ENCODE assay signal across 23 cellular contexts in genomic region chr3:182382112-182382857, GRCh38.
"Had no signal": no experiment of that assay in that cellular context is flagged by ENCODE, and none has a peak within 500 bp of the region (broad histone marks: within the 10 kb centered on the region; RNA-seq: fewer than 3 reads in every experiment).

No MANE protein-coding gene starts in this region.

- H3K4me1 ChIP-seq: breast epithelium, colonic mucosa, SJSA1 had no signal

- H3K4me3 ChIP-seq: breast epithelium, colonic mucosa, SJSA1 had no signal

- DNase-seq: activated CD4-positive, alpha-beta T cell treated with anti-CD3 and anti-CD28 coated beads for 48 hours; activated CD4-positive, alpha-beta T cell treated with anti-CD3 and anti-CD28 coated beads, Interleukin-2, amount 50 U/mL, for 4 hours; activated CD4-positive, CD25-positive, alpha-beta regulatory T cell treated with anti-CD3 and anti-CD28 coated beads, Interleukin-2, amount 50 U/mL, for 72 hours; activated CD8-positive, alpha-beta memory T cell treated with anti-CD3 and anti-CD28 coated beads, Interleukin-2, amount 50 U/mL, for 48 hours; activated CD8-positive, alpha-beta T cell treated with anti-CD3 and anti-CD28 coated beads, Interleukin-2, amount 10 ng/mL, durations not matched to agents 7 days and 5 days; activated T-cell treated with anti-CD3 and anti-CD28 coated beads, Interleukin-2, amount 50 U/mL, for 1 hour; aorta; caudate nucleus; colonic mucosa; Kasumi-1; NCI-H1092; NCI-H1417; NCI-H1694 treated with DMSO at 0.1 percent for 48 hours; NCI-H2029 treated with DMSO at 0.1 percent for 48 hours; NCI-H446; NCI-H524 treated with DMSO at 0.1 percent for 48 hours; NCI-H774; Right ventricle myocardium superior had no signal

- H3K4me1 Mint-ChIP-seq: activated naive CD4-positive, alpha-beta T cell treated with anti-CD3 and anti-CD28 coated beads, Interleukin-2, amount 50 U/mL, for 24 hours had no signal

- H3K4me3 Mint-ChIP-seq: activated CD8-positive, alpha-beta T cell treated with anti-CD3 and anti-CD28 coated beads, Interleukin-2, amount 10 ng/mL, durations not matched to agents 7 days and 5 days; activated naive CD4-positive, alpha-beta T cell treated with anti-CD3 and anti-CD28 coated beads, Interleukin-2, amount 50 U/mL, for 24 hours; T-helper 1 cell treated with Interleukin-12 subunit alpha and Interleukin-12 subunit beta and Interleukin-4 antibody, amounts not matched to agents 30 μg/mL and 1 μg/mL, for 36 hours had no signal

- H3K9me3 ChIP-seq: breast epithelium, colonic mucosa, SJSA1 had no signal

- H3K27me3 ChIP-seq: breast epithelium, colonic mucosa, SJSA1 had no signal

- ATAC-seq: activated CD8-positive, alpha-beta T cell treated with anti-CD3 and anti-CD28 coated beads, Interleukin-2, amount 10 ng/mL, durations not matched to agents 7 days and 5 days; SK-N-SH treated with all-trans-retinoic acid at 6 μM for 48 hours had no signal

- H3K9me3 Mint-ChIP-seq: activated naive CD4-positive, alpha-beta T cell treated with anti-CD3 and anti-CD28 coated beads, Interleukin-2, amount 50 U/mL, for 24 hours; T-helper 1 cell treated with Interleukin-12 subunit alpha and Interleukin-12 subunit beta and Interleukin-4 antibody, amounts not matched to agents 30 μg/mL and 1 μg/mL, for 36 hours had no signal

- H3K27ac Mint-ChIP-seq: activated CD8-positive, alpha-beta T cell treated with anti-CD3 and anti-CD28 coated beads, Interleukin-2, amount 10 ng/mL, durations not matched to agents 7 days and 5 days; activated naive CD4-positive, alpha-beta T cell treated with anti-CD3 and anti-CD28 coated beads, Interleukin-2, amount 50 U/mL, for 24 hours; T-helper 1 cell treated with Interleukin-12 subunit alpha and Interleukin-12 subunit beta and Interleukin-4 antibody, amounts not matched to agents 30 μg/mL and 1 μg/mL, for 36 hours had no signal

- H3K36me3 Mint-ChIP-seq: activated naive CD4-positive, alpha-beta T cell treated with anti-CD3 and anti-CD28 coated beads, Interleukin-2, amount 50 U/mL, for 24 hours had no signal

- H3K27me3 Mint-ChIP-seq: activated naive CD4-positive, alpha-beta T cell treated with anti-CD3 and anti-CD28 coated beads, Interleukin-2, amount 50 U/mL, for 24 hours had no signal

- H3K36me3 ChIP-seq: breast epithelium, colonic mucosa, SJSA1 had no signal

- H3K27ac ChIP-seq: breast epithelium, colonic mucosa, SJSA1 had no signal
